ENCODE assay signal across 27 cellular contexts in the genomic region with DNA sequence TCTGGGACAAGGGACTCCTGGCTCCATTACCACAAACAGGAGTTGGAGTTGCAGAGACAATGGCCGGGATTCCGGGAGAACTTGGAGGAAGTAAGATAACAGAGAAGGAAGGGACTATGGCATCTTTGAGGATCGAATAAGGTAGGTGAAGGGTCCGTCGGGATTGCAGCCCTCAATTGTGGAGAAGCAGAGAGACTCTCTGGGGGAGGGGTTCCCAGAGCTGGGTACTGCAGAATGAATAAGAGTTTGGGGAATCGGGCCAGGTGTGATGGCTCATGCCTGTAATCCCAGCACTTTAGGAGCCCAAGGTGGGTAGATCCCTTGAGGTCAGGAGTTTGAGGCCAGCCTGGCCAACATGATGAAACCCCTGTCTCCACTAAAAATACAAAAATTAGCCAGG. TPM values are rescaled to one million over a fixed set of nuclear protein-coding genes. Genes with fewer than 3 reads are reported as not detected.
"Had no signal": no experiment of that assay in that cellular context is flagged by ENCODE, and none has a peak within 500 bp of the region (broad histone marks: within the 10 kb centered on the region; RNA-seq: fewer than 3 reads in every experiment).

No MANE protein-coding gene starts in this region.

- H3K4me2 ChIP-seq: neural progenitor cell had no signal

- H3K4me1 ChIP-seq: parathyroid adenoma, prostate gland had no signal

- H3K9ac ChIP-seq: neural progenitor cell, parathyroid adenoma had no signal

- FAIRE-seq: colon had no signal

- H3K79me2 ChIP-seq: parathyroid adenoma had no signal

- ATAC-seq: gastroesophageal sphincter; left cardiac atrium; left ventricle myocardium superior; right lobe of liver; stimulated activated naive B cell treated with anti-CD40 and anti-IgM and Interleukin-4, amounts not matched to agents 10 μg/mL and 1 μg/mL and 100 μg/mL, for 72 hours; stimulated activated naive CD8-positive, alpha-beta T cell treated with anti-CD3 and anti-CD28 coated beads, Interleukin-15, amount 100 ng/mL, for 72 hours had no signal

- H3K27ac Mint-ChIP-seq: neural progenitor cell; stimulated activated naive B cell treated with anti-CD40 and anti-IgM and Interleukin-4, amounts not matched to agents 10 μg/mL and 1 μg/mL and 100 μg/mL, for 72 hours; stimulated activated naive CD8-positive, alpha-beta T cell treated with anti-CD3 and anti-CD28 coated beads, Interleukin-15, amount 100 ng/mL, for 72 hours had no signal

- H3K27ac ChIP-seq: dorsolateral prefrontal cortex, epithelial cell of prostate, esophagus muscularis mucosa, gastroesophageal sphincter, neural progenitor cell, parathyroid adenoma, prostate gland, right lobe of liver, thoracic aorta, transverse colon had no signal

- H3K9me3 Mint-ChIP-seq: neural progenitor cell; stimulated activated naive B cell treated with anti-CD40 and anti-IgM and Interleukin-4, amounts not matched to agents 10 μg/mL and 1 μg/mL and 100 μg/mL, for 72 hours; stimulated activated naive CD8-positive, alpha-beta T cell treated with anti-CD3 and anti-CD28 coated beads, Interleukin-15, amount 100 ng/mL, for 72 hours had no signal

- H3K9me3 ChIP-seq: esophagus muscularis mucosa, gastroesophageal sphincter, prostate gland, right lobe of liver, thoracic aorta, transverse colon had no signal

- H3K4me3 Mint-ChIP-seq: stimulated activated naive CD8-positive, alpha-beta T cell treated with anti-CD3 and anti-CD28 coated beads, Interleukin-15, amount 100 ng/mL, for 72 hours had no signal

- H3K27me3 Mint-ChIP-seq: stimulated activated naive B cell treated with anti-CD40 and anti-IgM and Interleukin-4, amounts not matched to agents 10 μg/mL and 1 μg/mL and 100 μg/mL, for 72 hours; stimulated activated naive CD8-positive, alpha-beta T cell treated with anti-CD3 and anti-CD28 coated beads, Interleukin-15, amount 100 ng/mL, for 72 hours had no signal

- H3K36me3 ChIP-seq: neural progenitor cell, prostate gland, thoracic aorta, transverse colon had no signal

- H3K27me3 ChIP-seq: neural progenitor cell, right lobe of liver, transverse colon had no signal

- H3K4me3 ChIP-seq: dorsolateral prefrontal cortex, esophagus muscularis mucosa, gastroesophageal sphincter, lung, neural progenitor cell, prostate gland, right lobe of liver, thoracic aorta, transverse colon had no signal

- DNase-seq: cerebellar nuclear complex; dorsolateral prefrontal cortex; effector CD8-positive, alpha-beta T cell; glutamatergic neuron; islet precursor cell; left cardiac atrium; left ventricle myocardium superior; mesenchymal stem cell; midbrain; occipital lobe; right lobe of liver; stimulated activated CD4-positive, alpha-beta T cell treated with anti-CD3 and anti-CD28 coated beads, Interleukin-4, amount 100 ng/mL, for 24 hours; stimulated activated naive B cell treated with anti-CD40 and anti-IgM and Interleukin-4, amounts not matched to agents 10 μg/mL and 1 μg/mL and 100 μg/mL, for 72 hours; stimulated activated naive CD8-positive, alpha-beta T cell treated with anti-CD3 and anti-CD28 coated beads, Interleukin-15, amount 100 ng/mL, for 72 hours; transverse colon had no signal

- H2AFZ ChIP-seq: neural progenitor cell, parathyroid adenoma had no signal

- H3K36me3 Mint-ChIP-seq: neural progenitor cell had no signal

RNA-seq across cellular contexts. Expression of gene CCDC194, which starts 7.6 kb away (rescaled TPM):
- total RNA-seq: esophagus muscularis mucosa, fibroblast of villous mesenchyme, gastroesophageal sphincter, left cardiac atrium, left ventricle myocardium superior, occipital lobe, prostate gland, subcutaneous adipose tissue, thoracic aorta, transverse colon had no signal

RNA-seq across cellular contexts. Expression of gene PLVAP, which starts 24.5 kb away (rescaled TPM):
- total RNA-seq: fibroblast of villous mesenchyme had no signal

RNA-seq across cellular contexts. Expression of gene TMEM221, which starts 46.8 kb away (rescaled TPM):
- total RNA-seq: cardiac septum, fibroblast of villous mesenchyme, left ventricle myocardium superior, thoracic aorta had no signal
